Comparison of ENCODE assay signal across 1 cellular context in genomic region chr1:3910769-3911520, GRCh38.
TF ChIP-seq lines count a peak whose summit lies in the region.

No MANE protein-coding gene starts in this region.

TF ChIP-seq in GM12878, 131 proteins besides CTCF, POLR2A, EP300 and RAD21 (continued from another document):
- no peak for TF ChIP-seq E4F1 (IDR thresholded peaks at IDR 0.05; ENCODE audit: borderline replicate concordance, partially characterized antibody)
- no peak for TF ChIP-seq ZBTB33 (IDR thresholded peaks at IDR 0.05)
- peak; percentile 45; the same call in 1 of the 2 replicates for TF ChIP-seq TCF3 (IDR thresholded peaks at IDR 0.05; ENCODE audit: borderline replicate concordance, insufficient read depth, low read depth, low read length)
- peak; percentile 88 for TF ChIP-seq SMC3 (IDR thresholded peaks at IDR 0.05; ENCODE audit: borderline replicate concordance, low read length)
- TF ChIP-seq SREBF2 (IDR thresholded peaks at IDR 0.05; ENCODE audit: low read length): no peak
- TF ChIP-seq RFX5 (IDR thresholded peaks at IDR 0.05; ENCODE audit: low read depth, low read length): no peak
- TF ChIP-seq IRF3 (IDR thresholded peaks at IDR 0.05): no peak
- no peak for TF ChIP-seq NFIC (IDR thresholded peaks at IDR 0.05; ENCODE audit: low read depth, low read length)
- TF ChIP-seq STAT1 (conservative IDR thresholded peaks at IDR 0.05): no peak
- no peak for TF ChIP-seq EGR1 (IDR thresholded peaks at IDR 0.05; ENCODE audit: borderline replicate concordance in 1 of 2, low read depth in 2 of 2, low read length in 2 of 2)
- TF ChIP-seq PAX5 (IDR thresholded peaks at IDR 0.05; ENCODE audit: borderline replicate concordance, low read depth, low read length): peak; percentile 35; the same call in 1 of the 2 replicates
- TF ChIP-seq YY1 (IDR thresholded peaks at IDR 0.05; ENCODE audit: low read depth, low read length): peak; percentile 66
- no peak for TF ChIP-seq KLF5 (IDR thresholded peaks at IDR 0.05; ENCODE audit: partially characterized antibody)
- TF ChIP-seq E2F8 (IDR thresholded peaks at IDR 0.05; ENCODE audit: low read depth, partially characterized antibody): no peak
- no peak for TF ChIP-seq SMAD5 (IDR thresholded peaks at IDR 0.05; ENCODE audit: low read depth)
- TF ChIP-seq ZNF217 (IDR thresholded peaks at IDR 0.05): no peak
- TF ChIP-seq SIN3A (IDR thresholded peaks at IDR 0.05; ENCODE audit: low read depth, low read length): no peak
- TF ChIP-seq FOS (IDR thresholded peaks at IDR 0.05; ENCODE audit: borderline replicate concordance, extremely low read depth, insufficient read length): no peak
